8 cellular contexts compared by ENCODE assay signal in genomic region chrX:149540621-149541520, GRCh38. TPM values are rescaled to one million over a fixed set of nuclear protein-coding genes. Genes with fewer than 3 reads are reported as not detected.
DNase-seq lines count a peak whose midpoint lies in the region; ATAC-seq and TF ChIP-seq lines count a peak whose summit lies in the region.

EOLA1 (plus strand) TSS chrX:149541012; CDS start chrX:149545631, 4,619 bp downstream.

- no peaks in the 10 kb centered on the region for H3K9me3 ChIP-seq in SK-N-MC (ENCODE audit: low read depth, low read length)
- H3K9me3 ChIP-seq in testis: no peaks in the 10 kb centered on the region

- peaks cover 3% of the 10 kb centered on the region for H3K4me1 ChIP-seq in testis

- H3K36me3 ChIP-seq in SK-N-MC (ENCODE audit: insufficient read depth, low read length): no peaks in the 10 kb centered on the region
- H3K36me3 ChIP-seq in testis (ENCODE audit: low read depth, missing control alignments): no peaks in the 10 kb centered on the region

- peaks cover 5% of the 10 kb centered on the region; the same call in 1 of the 2 replicates for H3K4me1 Mint-ChIP-seq in HFFc6 (ENCODE audit: low read depth)
- peaks cover 12% of the 10 kb centered on the region for H3K4me1 Mint-ChIP-seq in activated naive CD4-positive, alpha-beta T cell treated with anti-CD3 and anti-CD28 coated beads, Interleukin-2, amount 10 ng/mL, durations not matched to agents 7 days and 5 days

- H3K9ac ChIP-seq in SK-N-MC (ENCODE audit: insufficient read length): peak within 1 kb of the TSS; percentile 83

- peak; percentile 68 for ATAC-seq in omental fat pad (ENCODE audit: low FRiP score)

- H3K27ac ChIP-seq in SK-N-MC (peak within 1 kb of the TSS; percentile 89), testis (peak within 1 kb of the TSS; percentile 86 to 88)

- H3K9me3 Mint-ChIP-seq in HFFc6: no peaks in the 10 kb centered on the region
- H3K9me3 Mint-ChIP-seq in activated naive CD4-positive, alpha-beta T cell treated with anti-CD3 and anti-CD28 coated beads, Interleukin-2, amount 10 ng/mL, durations not matched to agents 7 days and 5 days: no peaks in the 10 kb centered on the region

- TF ChIP-seq CTCF in HFFc6 (IDR thresholded peaks at IDR 0.05) (no peak), omental fat pad (IDR thresholded peaks at IDR 0.05) (no peak), testis (IDR thresholded peaks at IDR 0.05) (no peak)

- no peak for TF ChIP-seq POLR2A in testis (IDR thresholded peaks at IDR 0.05)

- no peaks in the 10 kb centered on the region for H3K36me3 Mint-ChIP-seq in HFFc6 (ENCODE audit: low read depth)
- peaks cover 4% of the 10 kb centered on the region for H3K36me3 Mint-ChIP-seq in activated naive CD4-positive, alpha-beta T cell treated with anti-CD3 and anti-CD28 coated beads, Interleukin-2, amount 10 ng/mL, durations not matched to agents 7 days and 5 days

- H3K27me3 Mint-ChIP-seq in HFFc6 (ENCODE audit: insufficient read depth): no peaks in the 10 kb centered on the region
- H3K27me3 Mint-ChIP-seq in activated naive CD4-positive, alpha-beta T cell treated with anti-CD3 and anti-CD28 coated beads, Interleukin-2, amount 10 ng/mL, durations not matched to agents 7 days and 5 days: no peaks in the 10 kb centered on the region

- WGBS in testis, 2 donors: 0 to 1% methylated on average over 17 to 36 of the region's 71 CpGs

- CTCF ChIA-PET in activated naive CD4-positive, alpha-beta T cell treated with anti-CD3 and anti-CD28 coated beads, Interleukin-2, amount 10 ng/mL, durations not matched to agents 7 days and 5 days (lab: Charles Lee): interaction anchor here (0.9 to 2.3 kb wide), 3 partner anchors 13 to 30 kb away, joined by 3 to 10 read pairs (median 6); no protein-coding TSS in a partner anchor

- DNase-seq in GM04503 (ENCODE audit: low read depth): peak; percentile 92
- DNase-seq in HFFc6: peak; percentile 92
- DNase-seq in NAMALWA (ENCODE audit: low spot score): peak; percentile 96
- DNase-seq in SK-N-MC (ENCODE audit: low read depth, low spot score): peak; percentile 86
- DNase-seq in activated naive CD4-positive, alpha-beta T cell treated with anti-CD3 and anti-CD28 coated beads, Interleukin-2, amount 10 ng/mL, durations not matched to agents 7 days and 5 days: peak; percentile 93
- DNase-seq in globus pallidus (ENCODE audit: low spot score): peak; percentile 75
- peak; percentile 63 for DNase-seq in omental fat pad (ENCODE audit: low spot score)
- peak; percentile 94 for DNase-seq in testis

- intact Hi-C loops in testis (cut with DNase I; ENCODE audit: low total_unique reads): no loop called here

- peak within 1 kb of the TSS; percentile 86 for H3K4me3 ChIP-seq in SK-N-MC
- H3K4me3 ChIP-seq in testis: peak within 1 kb of the TSS; percentile 54 to 65

- peak within 1 kb of the TSS; percentile 100 for H3K27ac Mint-ChIP-seq in HFFc6
- peak within 1 kb of the TSS; percentile 98 for H3K27ac Mint-ChIP-seq in activated naive CD4-positive, alpha-beta T cell treated with anti-CD3 and anti-CD28 coated beads, Interleukin-2, amount 10 ng/mL, durations not matched to agents 7 days and 5 days

- H3K4me3 Mint-ChIP-seq in HFFc6: peak within 1 kb of the TSS; percentile 93
- peak within 1 kb of the TSS; percentile 88 for H3K4me3 Mint-ChIP-seq in activated naive CD4-positive, alpha-beta T cell treated with anti-CD3 and anti-CD28 coated beads, Interleukin-2, amount 10 ng/mL, durations not matched to agents 7 days and 5 days

- H3K27me3 ChIP-seq in testis: no peaks in the 10 kb centered on the region

RNA-seq across cellular contexts. Expression of gene EOLA1, which starts in this region (rescaled TPM):
- total RNA-seq in HFFc6 (2021; fragmentation: NEBNext Ultra II Directional; extraction: Animal tissue kit (Norgen Biotek cat#: 25700)): 10 to 100 TPM; 11.3 to 15.4 (median 13.6) TPM
- total RNA-seq in omental fat pad (10 to 100 TPM in 2 of 4 donors, 1 to 10 TPM in 2; 9.0 to 30.2 (median 10.3) TPM), testis (10 to 100 TPM; 10.6 to 12.0 TPM)
- 13.4 TPM for polyA plus RNA-seq in testis (ENCODE audit: insufficient read depth, low read depth, low replicate concordance)

Comparison
In these comparisons a context has a peak if more than half of its experiments do, and no peak if none do; other contexts are left out.
1. Peak in every context shown above with its lines: DNase-seq, ATAC-seq, H3K4me3 ChIP-seq and H3K27ac ChIP-seq.